ENCODE assay signal across 8 cellular contexts in genomic region chr3:158659454-158660237, GRCh38. TPM values are rescaled to one million over a fixed set of nuclear protein-coding genes. Genes with fewer than 3 reads are reported as not detected.
DNase-seq lines count a peak whose midpoint lies in the region; ATAC-seq and TF ChIP-seq lines count a peak whose summit lies in the region.

No MANE protein-coding gene starts in this region.

- H2AFZ ChIP-seq in neural cell (ENCODE audit: low read depth, low read length): no peak overlapping the region

- no peak overlapping the region for H3K27ac Mint-ChIP-seq in CD4-positive, alpha-beta T cell

- H3K27ac ChIP-seq in CD4-positive, alpha-beta T cell (ENCODE audit: low read depth, low read length): no peak overlapping the region
- H3K27ac ChIP-seq in esophagus squamous epithelium (peak overlapping the region in 2 of 4 donors; percentile 22 to 39), neural cell (ENCODE audit: low read length) (no peak overlapping the region)

- H3K27me3 Mint-ChIP-seq in CD4-positive, alpha-beta T cell: no peaks in the 10 kb centered on the region

- DNase-seq in CD4-positive, alpha-beta T cell: peak; percentile 10 to 41 (median 27)
- peak; percentile 10 to 57 for DNase-seq in NCI-H446 (lab: John Stamatoyannopoulos, UW)
- DNase-seq in activated T-cell treated with anti-CD3 and anti-CD28 coated beads for 4 hours: peak; percentile 30
- no peak for DNase-seq in esophagus squamous epithelium (lab: John Stamatoyannopoulos, UW)
- peak; percentile 58 for DNase-seq in ureter (ENCODE audit: low spot score)

- no peaks in the 10 kb centered on the region for H3F3A ChIP-seq in neural cell (ENCODE audit: insufficient read depth, low read length, poor library complexity, severe bottlenecking)

- TF ChIP-seq EP300 in neural cell (conservative IDR thresholded peaks at IDR 0.05; ENCODE audit: poor library complexity, severe bottlenecking): no peak

- intact Hi-C loops in CD4-positive, alpha-beta T cell (cut with DNase I, micrococcal nuclease): loop anchor here (1.0 to 5.0 kb wide), 2 partner anchors 132 to 133 kb away; no protein-coding TSS in a partner anchor
- intact Hi-C loops in esophagus squamous epithelium (cut with DNase I): loop anchor here (10.0 kb wide), 1 partner anchor 125 kb away; no protein-coding TSS in a partner anchor

- TF ChIP-seq POLR2A in esophagus squamous epithelium (IDR thresholded peaks at IDR 0.05): no peak

- POLR2A ChIA-PET in CD4-positive, alpha-beta T cell (lab: Charles Lee): interaction anchor here (0.5 to 2.0 kb wide), 6 partner anchors 13 to 142 kb away, joined by 3 to 12 read pairs (median 6); partner anchors contain the start of genes GFM1, LXN and MFSD1

- no peaks in the 10 kb centered on the region for H3K9me3 ChIP-seq in CD4-positive, alpha-beta T cell (ENCODE audit: control insufficient read depth, low read length)
- H3K9me3 ChIP-seq in esophagus squamous epithelium (no peaks in the 10 kb centered on the region), neural cell (ENCODE audit: low read length) (no peaks in the 10 kb centered on the region)

- H3K4me1 Mint-ChIP-seq in CD4-positive, alpha-beta T cell (ENCODE audit: low read depth): peaks cover 10% of the 10 kb centered on the region

- H3K36me3 Mint-ChIP-seq in CD4-positive, alpha-beta T cell (ENCODE audit: low read depth): peaks cover 91% of the 10 kb centered on the region

- no peaks in the 10 kb centered on the region for H3K9me2 ChIP-seq in neural cell (ENCODE audit: insufficient read depth, low read length)

- no peak overlapping the region for H3K4me2 ChIP-seq in neural cell (ENCODE audit: low read length)

- peak; percentile 88 for ATAC-seq in CD4-positive, alpha-beta T cell (ENCODE audit: poor library complexity)
- peak; percentile 90 for ATAC-seq in GM18907 (IDR thresholded peaks at IDR 0.05; ENCODE audit: unreplicated experiment)
- peak; percentile 90 for ATAC-seq in HG03095 (IDR thresholded peaks at IDR 0.05; ENCODE audit: unreplicated experiment)

- TF ChIP-seq CTCF in CD4-positive, alpha-beta T cell (IDR thresholded peaks at IDR 0.05): peak; percentile 73
- TF ChIP-seq CTCF in esophagus squamous epithelium (IDR thresholded peaks at IDR 0.05): peak in 5 of 6 experiments; percentile 55 to 66 (median 61)
- peak; percentile 77 for TF ChIP-seq CTCF in neural cell (IDR thresholded peaks at IDR 0.05; ENCODE audit: poor library complexity, severe bottlenecking)

- no peaks in the 10 kb centered on the region for H3K79me2 ChIP-seq in neural cell (replicated peaks; ENCODE audit: insufficient read depth, low read length)

- no peak overlapping the region for H3K9ac ChIP-seq in neural cell (ENCODE audit: low read length)

- peaks cover 0 to 4% (median 0%) of the 10 kb centered on the region in 3 donors for H3K4me1 ChIP-seq in esophagus squamous epithelium

- 44 to 45% methylated on average over 7 of the region's 7 CpGs for WGBS in esophagus squamous epithelium, 2 donors

- H3K4me3 Mint-ChIP-seq in CD4-positive, alpha-beta T cell: no peak overlapping the region

- H3K36me3 ChIP-seq in esophagus squamous epithelium (peaks cover 6 to 98% (median 14%) of the 10 kb centered on the region in 3 donors), neural cell (ENCODE audit: insufficient read depth, low read length) (peaks cover 7% of the 10 kb centered on the region)

- no peaks in the 10 kb centered on the region for H3K27me3 ChIP-seq in CD4-positive, alpha-beta T cell (ENCODE audit: control insufficient read depth, insufficient read depth, low read length)
- H3K27me3 ChIP-seq in esophagus squamous epithelium: no peaks in the 10 kb centered on the region
- no peaks in the 10 kb centered on the region for H3K27me3 ChIP-seq in neural cell (ENCODE audit: insufficient read depth, low read depth, low read length)

- H3K9me3 Mint-ChIP-seq in CD4-positive, alpha-beta T cell: no peaks in the 10 kb centered on the region

- no peaks in the 10 kb centered on the region for H4K20me1 ChIP-seq in neural cell (ENCODE audit: insufficient read depth)

- CTCF ChIA-PET in CD4-positive, alpha-beta T cell (lab: Charles Lee): interaction anchor here (0.6 to 3.5 kb wide), 13 partner anchors 10 to 142 kb away, joined by 3 to 38 read pairs (median 5); partner anchors contain the start of genes GFM1, LXN and MFSD1

- H3K4me3 ChIP-seq in esophagus squamous epithelium (no peak overlapping the region), neural cell (ENCODE audit: low read length) (no peak overlapping the region)

- TF ChIP-seq RAD21 in neural cell (conservative IDR thresholded peaks at IDR 0.05): peak; percentile 66

TF ChIP-seq in neural cell, 6 proteins besides CTCF, POLR2A, EP300 and RAD21:
- TF ChIP-seq MXI1 (conservative IDR thresholded peaks at IDR 0.05; ENCODE audit: poor library complexity, severe bottlenecking) (no peak), EZH2 (IDR thresholded peaks at IDR 0.05; ENCODE audit: borderline replicate concordance, insufficient read depth, low read length, poor library complexity, severe bottlenecking) (no peak), POLR2AphosphoS5 (IDR thresholded peaks at IDR 0.05) (no peak), TAF1 (IDR thresholded peaks at IDR 0.05; ENCODE audit: low read depth) (no peak), SMC3 (conservative IDR thresholded peaks at IDR 0.05; ENCODE audit: poor library complexity) (peak; percentile 83), REST (IDR thresholded peaks at IDR 0.05; ENCODE audit: borderline replicate concordance) (no peak)

RNA-seq across cellular contexts. Expression of gene LXN, which starts 12.8 kb away (rescaled TPM):
- total RNA-seq in CD4-positive, alpha-beta T cell: 1 to 10 TPM; 2.1 to 3.0 TPM
- 10 to 100 TPM in 2 of 4 donors, 1 to 10 TPM in 2; 4.7 to 11.1 (median 9.6) TPM for total RNA-seq in esophagus squamous epithelium
- 0.53 TPM in 1 of 2 replicates, not detected in the other for polyA plus RNA-seq in neural cell
- not detected in 2 replicates for polyA minus RNA-seq in neural cell
- 18.2 TPM for total RNA-seq in ureter

RNA-seq across cellular contexts. Expression of gene GFM1, which starts 15.3 kb away (rescaled TPM):
- total RNA-seq in CD4-positive, alpha-beta T cell: 10 to 100 TPM; 27.5 to 29.4 TPM
- 10 to 100 TPM; 23.8 to 59.7 (median 47.2) TPM for total RNA-seq in esophagus squamous epithelium
- 46.8 and 67.1 TPM in 2 replicates for polyA plus RNA-seq in neural cell
- 95.9 and 104 TPM in 2 replicates for polyA minus RNA-seq in neural cell
- total RNA-seq in ureter: 62.7 TPM
